1 cellular context compared by ENCODE assay signal in the genomic region with DNA sequence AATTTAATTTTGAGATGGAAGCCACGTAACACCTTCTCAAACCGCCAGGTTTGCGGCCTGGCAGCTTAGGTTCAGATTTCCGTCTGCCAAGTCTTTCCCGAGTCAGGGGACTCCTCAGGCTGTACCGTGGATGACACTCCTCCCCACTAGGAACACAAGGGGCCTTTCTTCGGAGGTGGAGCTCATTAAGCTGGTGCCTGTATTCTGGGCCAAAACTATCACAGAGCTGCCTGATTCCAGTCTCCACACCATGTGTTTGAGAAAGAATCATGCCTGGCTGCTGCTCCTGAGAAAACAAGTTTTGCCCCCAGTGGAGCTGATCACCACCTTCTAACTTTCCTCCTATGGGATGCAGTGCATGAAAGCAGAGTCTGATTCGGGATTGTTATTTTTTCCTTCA.
A peak's percentile ranks its signal among the peaks of the same experiment; 100 is the strongest.
TF ChIP-seq lines count a peak whose summit lies in the region.

No MANE protein-coding gene starts in this region.

TF ChIP-seq in K562, 482 proteins besides CTCF, POLR2A, EP300 and RAD21:
- TF ChIP-seq ZBTB33 (CRISPR knock-in tag; IDR thresholded peaks at IDR 0.05) (peak; percentile 74), SLC30A9 (CRISPR knock-in tag; IDR thresholded peaks at IDR 0.05) (no peak)
